Comparison of ENCODE assay signal across 17 cellular contexts in genomic region chr12:47989023-47989417, GRCh38. TPM values are rescaled to one million over a fixed set of nuclear protein-coding genes. Genes with fewer than 3 reads are reported as not detected.
DNase-seq lines count a peak whose midpoint lies in the region; ATAC-seq and TF ChIP-seq lines count a peak whose summit lies in the region.
"Had no signal": no experiment of that assay in that cellular context is flagged by ENCODE, and none has a peak within 500 bp of the region (broad histone marks: within the 10 kb centered on the region; RNA-seq: fewer than 3 reads in every experiment).

No MANE protein-coding gene starts in this region.

- POLR2A ChIA-PET in activated B cell treated with CpG ODN at 0.5 μM for 24 hours (lab: Charles Lee) = no interaction called here

- H3K4me3 Mint-ChIP-seq in activated B cell treated with CpG ODN at 0.5 μM for 24 hours = no peak overlapping the region
- H3K4me3 Mint-ChIP-seq in nephron = peak overlapping the region in 1 of 3 experiments; percentile 55
- H3K4me3 Mint-ChIP-seq in progenitor cell of endocrine pancreas (ENCODE audit: low read depth) = no peak overlapping the region

- H3K4me3 ChIP-seq in H7 (ENCODE audit: insufficient read depth, low read depth, low read length) = no peak overlapping the region
- H3K4me3 ChIP-seq: MG63 had no signal

- no peak overlapping the region for H3K27ac Mint-ChIP-seq in activated B cell treated with CpG ODN at 0.5 μM for 24 hours
- peak overlapping the region in 2 of 3 experiments; percentile 55 to 75 for H3K27ac Mint-ChIP-seq in nephron
- H3K27ac Mint-ChIP-seq in progenitor cell of endocrine pancreas = peak overlapping the region; percentile 88
- H3K27ac Mint-ChIP-seq: CD4-positive, alpha-beta memory T cell had no signal

- no peaks in the 10 kb centered on the region for H3K36me3 ChIP-seq in H7 (replicated peaks; ENCODE audit: control insufficient read depth, insufficient read depth, low read length)
- H3K36me3 ChIP-seq: MG63 had no signal

- H3K27me3 ChIP-seq in H7 (ENCODE audit: control insufficient read depth, insufficient read depth, low read length) = peaks cover 25% of the 10 kb centered on the region
- H3K27me3 ChIP-seq: MG63 had no signal

- peak; percentile 28 for DNase-seq in H7
- DNase-seq in activated B cell treated with CpG ODN at 0.5 μM for 24 hours = peak; percentile 6
- DNase-seq in progenitor cell of endocrine pancreas (ENCODE audit: low spot score, unreplicated experiment) = no peak
- DNase-seq in OCI-M2 (lab: John Stamatoyannopoulos, UW; ENCODE audit: unreplicated experiment) = no peak
- DNase-seq in OCI-M1 (lab: John Stamatoyannopoulos, UW) = no peak
- no peak for DNase-seq in T-helper 9 cell
- DNase-seq: Calu3; CD4-positive, alpha-beta memory T cell; Karpas-422; MG63; NCI-H2107; NCI-H226; NK-92 treated with Interleukin-12 subunit alpha and Interleukin-12 subunit beta, amount 100 ng/mL, for 24 hours; RPMI8226; SIG-M5 had no signal

- H3K36me3 Mint-ChIP-seq in activated B cell treated with CpG ODN at 0.5 μM for 24 hours (ENCODE audit: low read depth) (no peaks in the 10 kb centered on the region), nephron (ENCODE audit: low read depth) (peaks cover 41% of the 10 kb centered on the region), progenitor cell of endocrine pancreas (ENCODE audit: insufficient read depth) (peaks cover 24% of the 10 kb centered on the region)
- H3K36me3 Mint-ChIP-seq: CD4-positive, alpha-beta memory T cell had no signal

- intact Hi-C loops in activated B cell treated with CpG ODN at 0.5 μM for 24 hours (cut with micrococcal nuclease) = no loop called here

- H3K4me1 Mint-ChIP-seq in activated B cell treated with CpG ODN at 0.5 μM for 24 hours (peaks cover 34% of the 10 kb centered on the region), nephron (peaks cover 51% of the 10 kb centered on the region), progenitor cell of endocrine pancreas (ENCODE audit: low read depth) (peaks cover 16% of the 10 kb centered on the region)

- TF ChIP-seq CTCF in activated B cell treated with CpG ODN at 0.5 μM for 24 hours (IDR thresholded peaks at IDR 0.05) (no peak), nephron (IDR thresholded peaks at IDR 0.05; ENCODE audit: unreplicated experiment in 3 of 3) (no peak), progenitor cell of endocrine pancreas (IDR thresholded peaks at IDR 0.05; ENCODE audit: unreplicated experiment) (no peak)

- peaks cover 5% of the 10 kb centered on the region for H3K27me3 Mint-ChIP-seq in activated B cell treated with CpG ODN at 0.5 μM for 24 hours
- H3K27me3 Mint-ChIP-seq in nephron (ENCODE audit: low read depth) = peaks cover 35% of the 10 kb centered on the region
- no peaks in the 10 kb centered on the region for H3K27me3 Mint-ChIP-seq in progenitor cell of endocrine pancreas

- no peaks in the 10 kb centered on the region for H3K9me3 Mint-ChIP-seq in activated B cell treated with CpG ODN at 0.5 μM for 24 hours
- H3K9me3 Mint-ChIP-seq in nephron = no peaks in the 10 kb centered on the region
- H3K9me3 Mint-ChIP-seq in progenitor cell of endocrine pancreas (ENCODE audit: low read depth) = no peaks in the 10 kb centered on the region

- ATAC-seq in activated B cell treated with CpG ODN at 0.5 μM for 24 hours (ENCODE audit: low read depth) = no peak

- CTCF ChIA-PET in activated B cell treated with CpG ODN at 0.5 μM for 24 hours (lab: Charles Lee) = no interaction called here

RNA-seq across cellular contexts. Expression of gene COL2A1, which starts 15.3 kb away (rescaled TPM):
- 2.0 and 4.6 TPM in 2 replicates for total RNA-seq in H7 (2014; rRNA removed; shearing (Covaris generic))
- total RNA-seq in activated B cell treated with CpG ODN at 0.5 μM for 24 hours (not detected in 2 replicates), progenitor cell of endocrine pancreas (424 and 446 TPM in 2 replicates)
- total RNA-seq: CD4-positive, alpha-beta memory T cell; IMR-90 had no signal

RNA-seq across cellular contexts. Expression of gene TMEM106C, which starts 25.6 kb away (rescaled TPM):
- 13.4 and 15.6 TPM in 2 replicates for total RNA-seq in H7 (2014; rRNA removed; shearing (Covaris generic))
- total RNA-seq in activated B cell treated with CpG ODN at 0.5 μM for 24 hours (24.5 and 31.3 TPM in 2 replicates), progenitor cell of endocrine pancreas (76.1 and 83.9 TPM in 2 replicates)

Comparison
In these comparisons a context has a peak if more than half of its experiments do, and no peak if none do; other contexts are left out.
1. DNase-seq: peak in H7 (single experiment) and activated B cell treated with CpG ODN at 0.5 μM for 24 hours (single experiment); none in progenitor cell of endocrine pancreas (single experiment), OCI-M2 (single experiment), OCI-M1 (single experiment) and T-helper 9 cell (single experiment).
2. RNA of gene COL2A1, which starts 15.3 kb away (total RNA-seq): 424 to 446 TPM in progenitor cell of endocrine pancreas; 2.0 to 4.6 TPM in H7 and not detected in activated B cell treated with CpG ODN at 0.5 μM for 24 hours; every median in the first group is over 10 times any median in the second.